1 cellular context compared by ENCODE assay signal in the genomic region with DNA sequence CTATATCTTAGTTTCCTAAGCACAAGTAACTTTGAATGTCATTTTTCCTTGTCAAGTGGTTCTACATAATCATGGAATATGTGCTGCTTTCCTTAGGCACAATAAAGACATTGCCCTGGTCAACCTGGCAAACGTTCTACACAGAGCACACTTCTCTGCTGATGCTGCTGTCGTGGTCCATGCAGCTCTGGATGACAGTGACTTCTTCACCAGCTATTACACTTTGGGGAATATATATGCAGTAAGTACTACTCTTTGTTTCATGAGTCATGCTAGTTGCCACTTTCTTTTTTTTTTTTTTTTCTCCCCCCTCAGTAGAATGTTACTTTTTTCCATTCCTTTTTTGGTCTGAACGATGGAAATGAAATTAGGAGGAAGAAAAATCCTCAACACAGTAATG.
TF ChIP-seq lines count a peak whose summit lies in the region.

No MANE protein-coding gene starts in this region.

TF ChIP-seq in SK-N-SH treated with all-trans-retinoic acid at 6 μM for 48 hours, 23 proteins besides CTCF, POLR2A, EP300 and RAD21 (continued from another document):
- TF ChIP-seq, protein P1, sequence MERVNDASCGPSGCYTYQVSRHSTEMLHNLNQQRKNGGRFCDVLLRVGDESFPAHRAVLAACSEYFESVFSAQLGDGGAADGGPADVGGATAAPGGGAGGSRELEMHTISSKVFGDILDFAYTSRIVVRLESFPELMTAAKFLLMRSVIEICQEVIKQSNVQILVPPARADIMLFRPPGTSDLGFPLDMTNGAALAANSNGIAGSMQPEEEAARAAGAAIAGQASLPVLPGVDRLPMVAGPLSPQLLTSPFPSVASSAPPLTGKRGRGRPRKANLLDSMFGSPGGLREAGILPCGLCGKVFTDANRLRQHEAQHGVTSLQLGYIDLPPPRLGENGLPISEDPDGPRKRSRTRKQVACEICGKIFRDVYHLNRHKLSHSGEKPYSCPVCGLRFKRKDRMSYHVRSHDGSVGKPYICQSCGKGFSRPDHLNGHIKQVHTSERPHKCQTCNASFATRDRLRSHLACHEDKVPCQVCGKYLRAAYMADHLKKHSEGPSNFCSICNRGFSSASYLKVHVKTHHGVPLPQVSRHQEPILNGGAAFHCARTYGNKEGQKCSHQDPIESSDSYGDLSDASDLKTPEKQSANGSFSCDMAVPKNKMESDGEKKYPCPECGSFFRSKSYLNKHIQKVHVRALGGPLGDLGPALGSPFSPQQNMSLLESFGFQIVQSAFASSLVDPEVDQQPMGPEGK (CRISPR knock-in tag; IDR thresholded peaks at IDR 0.05; ENCODE audit: borderline replicate concordance) = no peak
- TF ChIP-seq SNAI2 (CRISPR knock-in tag; IDR thresholded peaks at IDR 0.05) (no peak), ZNF8 (CRISPR knock-in tag; IDR thresholded peaks at IDR 0.05) (no peak), ESRRG (CRISPR knock-in tag; IDR thresholded peaks at IDR 0.05) (no peak), RARB (CRISPR knock-in tag; IDR thresholded peaks at IDR 0.05) (no peak), ZC3H10 (CRISPR knock-in tag; IDR thresholded peaks at IDR 0.05) (no peak), CSDC2 (CRISPR knock-in tag; IDR thresholded peaks at IDR 0.05) (no peak), TOX (CRISPR knock-in tag; IDR thresholded peaks at IDR 0.05; ENCODE audit: borderline replicate concordance) (no peak), POU6F1 (CRISPR knock-in tag; IDR thresholded peaks at IDR 0.05; ENCODE audit: borderline replicate concordance, low read depth) (no peak), CSRNP3 (CRISPR knock-in tag; IDR thresholded peaks at IDR 0.05) (no peak), ZFP30 (CRISPR knock-in tag; IDR thresholded peaks at IDR 0.05) (no peak), ISL1 (CRISPR knock-in tag; IDR thresholded peaks at IDR 0.05) (no peak), OSR1 (CRISPR knock-in tag; IDR thresholded peaks at IDR 0.05) (no peak), ARNTL (CRISPR knock-in tag; IDR thresholded peaks at IDR 0.05; ENCODE audit: borderline replicate concordance, low read depth) (no peak)
- TF ChIP-seq, protein P2, sequence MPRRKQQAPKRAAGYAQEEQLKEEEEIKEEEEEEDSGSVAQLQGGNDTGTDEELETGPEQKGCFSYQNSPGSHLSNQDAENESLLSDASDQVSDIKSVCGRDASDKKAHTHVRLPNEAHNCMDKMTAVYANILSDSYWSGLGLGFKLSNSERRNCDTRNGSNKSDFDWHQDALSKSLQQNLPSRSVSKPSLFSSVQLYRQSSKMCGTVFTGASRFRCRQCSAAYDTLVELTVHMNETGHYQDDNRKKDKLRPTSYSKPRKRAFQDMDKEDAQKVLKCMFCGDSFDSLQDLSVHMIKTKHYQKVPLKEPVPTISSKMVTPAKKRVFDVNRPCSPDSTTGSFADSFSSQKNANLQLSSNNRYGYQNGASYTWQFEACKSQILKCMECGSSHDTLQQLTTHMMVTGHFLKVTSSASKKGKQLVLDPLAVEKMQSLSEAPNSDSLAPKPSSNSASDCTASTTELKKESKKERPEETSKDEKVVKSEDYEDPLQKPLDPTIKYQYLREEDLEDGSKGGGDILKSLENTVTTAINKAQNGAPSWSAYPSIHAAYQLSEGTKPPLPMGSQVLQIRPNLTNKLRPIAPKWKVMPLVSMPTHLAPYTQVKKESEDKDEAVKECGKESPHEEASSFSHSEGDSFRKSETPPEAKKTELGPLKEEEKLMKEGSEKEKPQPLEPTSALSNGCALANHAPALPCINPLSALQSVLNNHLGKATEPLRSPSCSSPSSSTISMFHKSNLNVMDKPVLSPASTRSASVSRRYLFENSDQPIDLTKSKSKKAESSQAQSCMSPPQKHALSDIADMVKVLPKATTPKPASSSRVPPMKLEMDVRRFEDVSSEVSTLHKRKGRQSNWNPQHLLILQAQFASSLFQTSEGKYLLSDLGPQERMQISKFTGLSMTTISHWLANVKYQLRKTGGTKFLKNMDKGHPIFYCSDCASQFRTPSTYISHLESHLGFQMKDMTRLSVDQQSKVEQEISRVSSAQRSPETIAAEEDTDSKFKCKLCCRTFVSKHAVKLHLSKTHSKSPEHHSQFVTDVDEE (CRISPR knock-in tag; IDR thresholded peaks at IDR 0.05) = no peak
